19 cellular contexts compared by ENCODE assay signal in the genomic region with DNA sequence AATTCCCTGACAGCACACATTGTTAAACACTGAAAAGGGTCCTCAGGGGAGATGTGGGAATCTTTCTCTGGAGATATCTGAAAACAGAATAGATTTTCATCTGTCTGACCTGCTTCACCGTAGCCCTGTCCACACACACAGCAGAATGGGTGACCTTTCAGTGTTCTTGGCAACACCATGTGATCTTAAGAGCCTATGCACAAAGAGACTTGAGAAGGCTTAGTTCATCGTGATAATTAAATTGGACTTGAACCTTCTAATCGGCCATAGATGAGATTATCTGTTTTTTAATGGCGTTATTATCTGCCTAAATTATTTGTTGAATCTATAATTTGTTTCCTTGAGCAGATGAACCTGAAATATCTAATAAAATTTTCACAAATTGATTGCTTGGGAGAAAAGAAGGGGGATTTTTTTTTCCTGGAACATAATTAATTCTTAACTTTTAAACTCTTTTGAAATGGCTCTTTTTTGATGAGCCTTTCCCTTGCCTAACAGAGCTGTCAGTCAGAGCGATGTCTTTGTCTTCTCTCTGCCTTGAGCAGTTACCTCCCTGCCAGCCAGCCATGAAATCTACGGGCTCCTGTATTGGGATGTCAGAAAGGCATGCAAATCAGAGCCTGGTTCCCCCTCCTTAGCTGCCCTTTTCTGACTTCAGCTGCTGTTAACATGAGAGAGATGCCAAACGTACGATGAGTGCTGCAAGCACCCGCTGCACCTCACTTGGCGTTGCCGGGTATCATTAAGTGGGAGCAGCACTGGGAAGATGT.
DNase-seq lines count a peak whose midpoint lies in the region; ATAC-seq, FAIRE-seq and TF ChIP-seq lines count a peak whose summit lies in the region.
"Had no signal": no experiment of that assay in that cellular context is flagged by ENCODE, and none has a peak within 500 bp of the region (broad histone marks: within the 10 kb centered on the region; RNA-seq: fewer than 3 reads in every experiment).

No MANE protein-coding gene starts in this region.

- FAIRE-seq in bronchial epithelial cell (lab: Jason Lieb, UNC): peak; percentile 13
- FAIRE-seq: G401.6, H1 had no signal

- H3K4me1 Mint-ChIP-seq in CD4-positive, alpha-beta T cell (ENCODE audit: low read depth): peaks cover 30% of the 10 kb centered on the region
- H3K4me1 Mint-ChIP-seq in neural progenitor cell: peaks cover 44% of the 10 kb centered on the region

- no peaks in the 10 kb centered on the region for H4K20me1 ChIP-seq in neural progenitor cell (ENCODE audit: low read depth)

- H3K27me3 Mint-ChIP-seq in CD4-positive, alpha-beta T cell: no peaks in the 10 kb centered on the region
- H3K27me3 Mint-ChIP-seq in neural progenitor cell (ENCODE audit: insufficient read depth, low read depth): no peaks in the 10 kb centered on the region

- H3K4me3 ChIP-seq in bronchial epithelial cell (ENCODE audit: low read depth, low read length): no peak overlapping the region
- H3K4me3 ChIP-seq in neural progenitor cell: no peak overlapping the region
- H3K4me3 ChIP-seq: SK-N-MC had no signal

- H3K36me3 Mint-ChIP-seq in CD4-positive, alpha-beta T cell (ENCODE audit: low read depth): peaks cover 13% of the 10 kb centered on the region
- H3K36me3 Mint-ChIP-seq in neural progenitor cell: no peaks in the 10 kb centered on the region

- no peak overlapping the region for H3K27ac ChIP-seq in CD4-positive, alpha-beta T cell (ENCODE audit: low read depth, low read length)
- no peak overlapping the region for H3K27ac ChIP-seq in neural progenitor cell
- H3K27ac ChIP-seq: SK-N-MC had no signal

- no peaks in the 10 kb centered on the region for H3K79me2 ChIP-seq in neural progenitor cell (ENCODE audit: low read depth)

- no peaks in the 10 kb centered on the region for H3K27me3 ChIP-seq in CD4-positive, alpha-beta T cell (ENCODE audit: control insufficient read depth, insufficient read depth, low read length)
- H3K27me3 ChIP-seq in bronchial epithelial cell (ENCODE audit: control insufficient read depth, insufficient read depth, low read length): no peaks in the 10 kb centered on the region
- H3K27me3 ChIP-seq in neural progenitor cell: no peaks in the 10 kb centered on the region

- TF ChIP-seq CTCF in CD4-positive, alpha-beta T cell (IDR thresholded peaks at IDR 0.05): no peak
- TF ChIP-seq CTCF in bronchial epithelial cell (IDR thresholded peaks at IDR 0.05; ENCODE audit: insufficient read depth, low read length, severe bottlenecking): no peak
- TF ChIP-seq CTCF in neural progenitor cell (IDR thresholded peaks at IDR 0.05): no peak
- TF ChIP-seq CTCF in GM13977 (IDR thresholded peaks at IDR 0.05; ENCODE audit: extremely low read depth, insufficient read depth, missing control alignments): no peak

- no peaks in the 10 kb centered on the region for H3F3A ChIP-seq in neural progenitor cell (ENCODE audit: low read depth)

- peak overlapping the region; percentile 27 for H3K27ac Mint-ChIP-seq in CD4-positive, alpha-beta T cell
- H3K27ac Mint-ChIP-seq in neural progenitor cell: no peak overlapping the region

- H2AFZ ChIP-seq in neural progenitor cell (replicated peaks): no peak overlapping the region

- in situ Hi-C loops in GM13977 (cut with MboI; ENCODE audit: low pct_unique_long_range_greater_than_20kb, low sequenced_read_pairs, unreplicated experiment): no loop called here

- POLR2A ChIA-PET in CD4-positive, alpha-beta T cell (lab: Charles Lee): no interaction called here

- ATAC-seq in CD4-positive, alpha-beta T cell (ENCODE audit: poor library complexity): no peak
- no peak for ATAC-seq in HG02840 (IDR thresholded peaks at IDR 0.05; ENCODE audit: low FRiP score, unreplicated experiment)

- CTCF ChIA-PET in CD4-positive, alpha-beta T cell (lab: Charles Lee): no interaction called here

- no peaks in the 10 kb centered on the region for H3K9me3 Mint-ChIP-seq in CD4-positive, alpha-beta T cell
- H3K9me3 Mint-ChIP-seq in neural progenitor cell: no peaks in the 10 kb centered on the region

- DNase-seq in CD4-positive, alpha-beta T cell: no peak
- DNase-seq in NCI-H524 (lab: John Stamatoyannopoulos, UW) (peak; percentile 65 to 81), bronchial epithelial cell (ENCODE audit: low read depth) (no peak), neural progenitor cell (ENCODE audit: low spot score) (peak; percentile 59), NCI-H1436 (lab: John Stamatoyannopoulos, UW) (no peak), DMS53 treated with DMSO at 0.1 percent for 48 hours (lab: John Stamatoyannopoulos, UW; ENCODE audit: unreplicated experiment) (no peak), GM13977 (ENCODE audit: low spot score) (no peak)
- DNase-seq: C1 segment of cervical spinal cord, MM.1S, NCI-H1092, NCI-H146, NCI-H2029 treated with DMSO at 0.1 percent for 48 hours, NCI-H226, OCI-M1, SHP77 had no signal

- no peaks in the 10 kb centered on the region for H3K9me3 ChIP-seq in CD4-positive, alpha-beta T cell (ENCODE audit: control insufficient read depth, low read length)
- H3K9me3 ChIP-seq in neural progenitor cell (ENCODE audit: low read depth): no peaks in the 10 kb centered on the region

- H3K4me2 ChIP-seq in neural progenitor cell: no peak overlapping the region

- intact Hi-C loops in CD4-positive, alpha-beta T cell (cut with DNase I, micrococcal nuclease): no loop called here

- H3K4me3 Mint-ChIP-seq in CD4-positive, alpha-beta T cell: no peak overlapping the region
- peak overlapping the region; percentile 8 for H3K4me3 Mint-ChIP-seq in neural progenitor cell

- H3K9ac ChIP-seq in neural progenitor cell: no peak overlapping the region

- H3K4me1 ChIP-seq in neural progenitor cell: peaks cover 15% of the 10 kb centered on the region

- H3K36me3 ChIP-seq in bronchial epithelial cell (ENCODE audit: control insufficient read depth, insufficient read depth, low read length): no peaks in the 10 kb centered on the region
- no peaks in the 10 kb centered on the region for H3K36me3 ChIP-seq in neural progenitor cell

Comparison
In these comparisons a context has a peak if more than half of its experiments do, and no peak if none do; other contexts are left out.
1. DNase-seq: peak in NCI-H524 (2 of 2) and neural progenitor cell (single experiment); none in CD4-positive, alpha-beta T cell (0 of 10), bronchial epithelial cell (single experiment), NCI-H1436 (single experiment), DMS53 treated with DMSO at 0.1 percent for 48 hours (single experiment) and GM13977 (single experiment).